In genomic region chr17:78360371-78361226, GRCh38 we compare ENCODE assay signal across 7 cellular contexts. TPM values are rescaled to one million over a fixed set of nuclear protein-coding genes. Genes with fewer than 3 reads are reported as not detected.
A peak's percentile ranks its signal among the peaks of the same experiment; 100 is the strongest.
DNase-seq lines count a peak whose midpoint lies in the region; ATAC-seq and TF ChIP-seq lines count a peak whose summit lies in the region.

No MANE protein-coding gene starts in this region.

- no peak for TF ChIP-seq POLR2A in right lobe of liver (IDR thresholded peaks at IDR 0.05)

- peak; percentile 16 for ATAC-seq in GM18498 (IDR thresholded peaks at IDR 0.05; ENCODE audit: unreplicated experiment)
- peak; percentile 23 for ATAC-seq in HG03439 (IDR thresholded peaks at IDR 0.05; ENCODE audit: unreplicated experiment)
- peak; percentile 55 to 79 (median 68) for ATAC-seq in right lobe of liver

- no peaks in the 10 kb centered on the region for H3K27me3 ChIP-seq in right lobe of liver

- H3K4me1 ChIP-seq in right lobe of liver: peaks cover 0 to 51% (median 7%) of the 10 kb centered on the region in 4 donors

- WGBS in right lobe of liver (ENCODE audit: insufficient coverage, low coverage, low lambda C conversion rate, missing lambda C conversion rate): 7% methylated on average over 9 of the region's 49 CpGs

- peak overlapping the region; percentile 85 to 92 (median 88) for H3K27ac ChIP-seq in right lobe of liver

- H3K4me3 ChIP-seq in right lobe of liver: peak overlapping the region; percentile 61 to 75 (median 68)

- intact Hi-C loops in right lobe of liver (cut with DNase I): loop anchor here in 1 of 2 donors (5.0 kb wide), 1 partner anchor 62 kb away; no protein-coding TSS in a partner anchor

- DNase-seq in NCI-H526 treated with DMSO at 0.1 percent for 48 hours (lab: John Stamatoyannopoulos, UW) (peak; percentile 67), dermis blood vessel endothelial cell (peak; percentile 94), right lobe of liver (peak; percentile 96 to 97 (median 96))
- DNase-seq in activated CD4-positive, alpha-beta T cell treated with anti-CD3 and anti-CD28 coated beads, Interleukin-2, amount 50 U/mL, for 48 hours: peak; percentile 98 to 99
- DNase-seq in stimulated activated CD4-positive, alpha-beta T cell treated with anti-CD3 and anti-CD28 coated beads, Interleukin-4, amount 100 ng/mL, for 1 hour: peak; percentile 95

- peaks cover 0 to 18% (median 2%) of the 10 kb centered on the region in 4 donors for H3K36me3 ChIP-seq in right lobe of liver

- no peaks in the 10 kb centered on the region for H3K9me3 ChIP-seq in right lobe of liver

- TF ChIP-seq CTCF in right lobe of liver (IDR thresholded peaks at IDR 0.05): peak; percentile 89 to 97 (median 93)

RNA-seq across cellular contexts. Expression of gene SOCS3, which starts 0.7 kb away (rescaled TPM):
- total RNA-seq in dermis blood vessel endothelial cell: 46.4 and 130 TPM in 2 replicates
- 10 to 100 TPM in 4 of 6 experiments, 1 to 10 TPM in 2; 1.2 to 87.3 (median 24.1) TPM for total RNA-seq in right lobe of liver

RNA-seq across cellular contexts. Expression of gene PGS1, which starts 17.9 kb away (rescaled TPM):
- total RNA-seq in dermis blood vessel endothelial cell (38.1 and 66.9 TPM in 2 replicates), right lobe of liver (10 to 100 TPM in 5 of 6 experiments, 1 to 10 TPM in 1; 8.8 to 17.5 (median 13.4) TPM)

Comparison
In these comparisons a context has a peak if more than half of its experiments do, and no peak if none do; other contexts are left out.
1. Peak in every context shown above with its lines: DNase-seq, ATAC-seq, H3K4me3 ChIP-seq and H3K27ac ChIP-seq.
2. ATAC-seq: peak in every context shown above with its lines; median percentile 68 in right lobe of liver; 23 in HG03439; 16 in GM18498.